ENCODE assay signal across 16 cellular contexts in the genomic region with DNA sequence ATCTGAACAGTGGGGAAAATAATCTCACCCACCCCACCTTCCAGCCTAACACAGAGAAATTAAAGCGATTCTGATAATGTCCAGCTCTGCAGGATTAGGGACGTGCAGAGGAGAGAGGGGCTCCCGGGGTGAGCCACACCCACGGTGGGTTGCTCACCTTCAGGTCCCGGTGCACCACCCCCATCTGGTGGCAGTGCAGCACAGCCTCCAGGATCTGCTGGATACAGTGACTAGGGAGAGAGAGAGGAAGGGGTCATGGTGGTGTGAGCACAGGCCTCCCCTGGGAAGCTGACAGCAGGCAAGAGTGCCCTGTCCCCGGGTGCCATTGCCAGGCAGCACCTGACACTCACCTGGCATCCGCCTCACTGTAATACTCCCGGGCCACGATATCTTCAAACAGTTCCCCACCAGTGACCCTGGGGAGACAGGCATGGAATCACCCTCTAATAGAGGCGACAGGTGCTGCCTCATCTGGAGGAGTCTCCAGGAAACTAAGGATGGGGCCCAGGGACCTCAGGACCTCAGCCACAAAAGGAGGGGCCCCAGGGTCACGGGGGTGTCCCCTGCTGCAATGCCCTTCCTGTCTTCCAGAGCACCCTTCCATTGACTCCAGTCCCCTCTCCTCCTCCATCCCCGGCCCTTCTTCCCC.
A peak's percentile ranks its signal among the peaks of the same experiment; 100 is the strongest.
DNase-seq lines count a peak whose midpoint lies in the region; ATAC-seq and TF ChIP-seq lines count a peak whose summit lies in the region.
"Had no signal": no experiment of that assay in that cellular context is flagged by ENCODE, and none has a peak within 500 bp of the region (broad histone marks: within the 10 kb centered on the region; RNA-seq: fewer than 3 reads in every experiment).

No MANE protein-coding gene starts in this region.

- H3K4me3 Mint-ChIP-seq in stimulated activated memory B cell treated with anti-CD40 and anti-IgM and Interleukin-4, amounts not matched to agents 10 μg/mL and 1 μg/mL and 100 μg/mL, for 72 hours: no peak overlapping the region
- H3K4me3 Mint-ChIP-seq: activated naive CD4-positive, alpha-beta T cell treated with anti-CD3 and anti-CD28 coated beads, Interleukin-2, amount 50 U/mL, for 24 hours; central memory CD8-positive, alpha-beta T cell had no signal

- H3K4me3 ChIP-seq in astrocyte of the spinal cord (ENCODE audit: low read depth, low read length): no peak overlapping the region
- H3K4me3 ChIP-seq: prostate gland, tibial nerve had no signal

- peak; percentile 17 for TF ChIP-seq CTCF in astrocyte of the spinal cord (IDR thresholded peaks at IDR 0.05; ENCODE audit: low read depth, low read length)

- H3K4me1 Mint-ChIP-seq in stimulated activated memory B cell treated with anti-CD40 and anti-IgM and Interleukin-4, amounts not matched to agents 10 μg/mL and 1 μg/mL and 100 μg/mL, for 72 hours: no peaks in the 10 kb centered on the region
- H3K4me1 Mint-ChIP-seq: activated naive CD4-positive, alpha-beta T cell treated with anti-CD3 and anti-CD28 coated beads, Interleukin-2, amount 50 U/mL, for 24 hours; central memory CD8-positive, alpha-beta T cell had no signal

- peaks cover 16% of the 10 kb centered on the region for H3K27me3 Mint-ChIP-seq in stimulated activated memory B cell treated with anti-CD40 and anti-IgM and Interleukin-4, amounts not matched to agents 10 μg/mL and 1 μg/mL and 100 μg/mL, for 72 hours
- H3K27me3 Mint-ChIP-seq: activated naive CD4-positive, alpha-beta T cell treated with anti-CD3 and anti-CD28 coated beads, Interleukin-2, amount 50 U/mL, for 24 hours; central memory CD8-positive, alpha-beta T cell had no signal

- no peaks in the 10 kb centered on the region for H3K36me3 Mint-ChIP-seq in stimulated activated memory B cell treated with anti-CD40 and anti-IgM and Interleukin-4, amounts not matched to agents 10 μg/mL and 1 μg/mL and 100 μg/mL, for 72 hours
- H3K36me3 Mint-ChIP-seq: activated naive CD4-positive, alpha-beta T cell treated with anti-CD3 and anti-CD28 coated beads, Interleukin-2, amount 50 U/mL, for 24 hours had no signal

- H3K27ac Mint-ChIP-seq in stimulated activated memory B cell treated with anti-CD40 and anti-IgM and Interleukin-4, amounts not matched to agents 10 μg/mL and 1 μg/mL and 100 μg/mL, for 72 hours: no peak overlapping the region
- H3K27ac Mint-ChIP-seq: activated naive CD4-positive, alpha-beta T cell treated with anti-CD3 and anti-CD28 coated beads, Interleukin-2, amount 50 U/mL, for 24 hours had no signal

- DNase-seq in NCI-H82 (lab: John Stamatoyannopoulos, UW) (peak; percentile 66), NCI-H82 treated with DMSO at 0.1 percent for 48 hours (lab: John Stamatoyannopoulos, UW; ENCODE audit: unreplicated experiment) (no peak), astrocyte of the spinal cord (ENCODE audit: low read depth, low spot score) (no peak), iPS-NIHi7 (ENCODE audit: extremely low spot score) (peak; percentile 79), nucleus accumbens (lab: John Stamatoyannopoulos, UW) (no peak)
- no peak for DNase-seq in stimulated activated CD8-positive, alpha-beta memory T cell treated with anti-CD3 and anti-CD28 coated beads, Interleukin-4, amount 100 ng/mL, for 48 hours
- DNase-seq: activated CD8-positive, alpha-beta memory T cell treated with anti-CD3 and anti-CD28 coated beads, Interleukin-2, amount 50 U/mL, for 4 hours; NCI-H1436 treated with DMSO at 0.1 percent for 48 hours; NK-92 treated with Interleukin-12 subunit alpha and Interleukin-12 subunit beta, amount 100 ng/mL, for 24 hours had no signal

- in situ Hi-C loops in astrocyte of the spinal cord (cut with HindIII; ENCODE audit: low sequenced_read_pairs): no loop called here

- ATAC-seq in stimulated activated memory B cell treated with anti-CD40 and anti-IgM and Interleukin-4, amounts not matched to agents 10 μg/mL and 1 μg/mL and 100 μg/mL, for 72 hours: peak; percentile 32
- ATAC-seq in HG02840 (IDR thresholded peaks at IDR 0.05; ENCODE audit: low FRiP score, unreplicated experiment): no peak
- ATAC-seq: esophagus mucosa had no signal

- no peaks in the 10 kb centered on the region for H3K9me3 Mint-ChIP-seq in stimulated activated memory B cell treated with anti-CD40 and anti-IgM and Interleukin-4, amounts not matched to agents 10 μg/mL and 1 μg/mL and 100 μg/mL, for 72 hours
- H3K9me3 Mint-ChIP-seq: activated naive CD4-positive, alpha-beta T cell treated with anti-CD3 and anti-CD28 coated beads, Interleukin-2, amount 50 U/mL, for 24 hours; central memory CD8-positive, alpha-beta T cell had no signal

Comparison
In these comparisons a context has a peak if more than half of its experiments do, and no peak if none do; other contexts are left out.
1. DNase-seq: peak in NCI-H82 (single experiment) and iPS-NIHi7 (single experiment); none in NCI-H82 treated with DMSO at 0.1 percent for 48 hours (single experiment), astrocyte of the spinal cord (single experiment), stimulated activated CD8-positive, alpha-beta memory T cell treated with anti-CD3 and anti-CD28 coated beads, Interleukin-4, amount 100 ng/mL, for 48 hours (single experiment) and nucleus accumbens (0 of 56).